ENCODE assay signal across 23 cellular contexts in genomic region chr10:50544857-50545429, GRCh38.
DNase-seq lines count a peak whose midpoint lies in the region; ATAC-seq and TF ChIP-seq lines count a peak whose summit lies in the region.
"Had no signal": no experiment of that assay in that cellular context is flagged by ENCODE, and none has a peak within 500 bp of the region (broad histone marks: within the 10 kb centered on the region; RNA-seq: fewer than 3 reads in every experiment).

No MANE protein-coding gene starts in this region.

- TF ChIP-seq CTCF in GM23338 (conservative IDR thresholded peaks at IDR 0.05; ENCODE audit: low read depth in 2 of 2) (no peak), parathyroid adenoma (IDR thresholded peaks at IDR 0.05) (no peak), heart right ventricle (IDR thresholded peaks at IDR 0.05) (no peak)

- H3K79me2 ChIP-seq in GM23338 (replicated peaks; ENCODE audit: insufficient read depth) = peaks cover 92% of the 10 kb centered on the region
- H3K79me2 ChIP-seq in parathyroid adenoma = peaks cover 86% of the 10 kb centered on the region

- H3K4me1 ChIP-seq in GM23338 (ENCODE audit: insufficient read depth) = peaks cover 11% of the 10 kb centered on the region
- H3K4me1 ChIP-seq in parathyroid adenoma = peaks cover 38% of the 10 kb centered on the region
- peaks cover 2 to 56% (median 37%) of the 10 kb centered on the region in 9 donors for H3K4me1 ChIP-seq in heart right ventricle
- H3K4me1 ChIP-seq: A549 had no signal

- CTCF ChIA-PET in activated CD4-positive, alpha-beta memory T cell treated with anti-CD3 and anti-CD28 coated beads for 36 hours (lab: Charles Lee) = interaction anchor here (1.5 kb wide), 1 partner anchor 16 kb away, joined by 4 read pairs; no protein-coding TSS in a partner anchor
- CTCF ChIA-PET in activated CD4-positive, alpha-beta memory T cell treated with anti-CD3 and anti-CD28 coated beads, Interleukin-2, amount 10 ng/mL, durations not matched to agents 7 days and 5 days (lab: Charles Lee) = interaction anchor here (1.0 kb wide), 1 partner anchor 8 kb away, joined by 3 read pairs; no protein-coding TSS in a partner anchor

- H3K4me1 Mint-ChIP-seq in activated CD4-positive, alpha-beta memory T cell treated with anti-CD3 and anti-CD28 coated beads for 36 hours (ENCODE audit: low read depth) = peaks cover 68% of the 10 kb centered on the region
- peaks cover 47% of the 10 kb centered on the region for H3K4me1 Mint-ChIP-seq in activated CD4-positive, alpha-beta memory T cell treated with anti-CD3 and anti-CD28 coated beads, Interleukin-2, amount 10 ng/mL, durations not matched to agents 7 days and 5 days
- peaks cover 37% of the 10 kb centered on the region for H3K4me1 Mint-ChIP-seq in GM23338
- H3K4me1 Mint-ChIP-seq in activated naive CD8-positive, alpha-beta T cell treated with anti-CD3 and anti-CD28 coated beads, Interleukin-2, amount 50 U/mL, for 24 hours = peaks cover 70% of the 10 kb centered on the region

- DNase-seq in activated CD4-positive, alpha-beta memory T cell treated with anti-CD3 and anti-CD28 coated beads for 36 hours = peak; percentile 25
- no peak for DNase-seq in activated CD4-positive, alpha-beta memory T cell treated with anti-CD3 and anti-CD28 coated beads, Interleukin-2, amount 10 ng/mL, durations not matched to agents 7 days and 5 days
- no peak for DNase-seq in GM23338 (ENCODE audit: low spot score)
- no peak for DNase-seq in activated naive CD8-positive, alpha-beta T cell treated with anti-CD3 and anti-CD28 coated beads, Interleukin-2, amount 50 U/mL, for 24 hours
- no peak for DNase-seq in heart right ventricle
- DNase-seq: activated CD4-positive, alpha-beta T cell treated with anti-CD3 and anti-CD28 coated beads for 4 hours; DMS153; foreskin fibroblast; GF-D8; hypothalamus; mammary epithelial cell; NCI-H187 treated with DMSO at 0.1 percent for 48 hours; NCI-H446; NK-92 treated with Interleukin-12 subunit alpha and Interleukin-12 subunit beta, amount 100 ng/mL, for 24 hours; sigmoid colon; SK-N-SH; stimulated activated naive CD4-positive, alpha-beta T cell treated with Interleukin-2 at 50 U/mL for 16 hours; upper lobe of left lung had no signal

- H3K27me3 ChIP-seq in GM23338 (ENCODE audit: insufficient read depth) = no peaks in the 10 kb centered on the region
- no peaks in the 10 kb centered on the region for H3K27me3 ChIP-seq in parathyroid adenoma (ENCODE audit: control insufficient read depth, insufficient read depth, low read length)
- no peaks in the 10 kb centered on the region for H3K27me3 ChIP-seq in heart right ventricle
- H3K27me3 ChIP-seq: sigmoid colon, upper lobe of left lung had no signal

- no peak overlapping the region for H3K9ac ChIP-seq in parathyroid adenoma
- H3K9ac ChIP-seq: KMS-11, SK-N-SH had no signal

- POLR2A ChIA-PET in activated CD4-positive, alpha-beta memory T cell treated with anti-CD3 and anti-CD28 coated beads for 36 hours (lab: Charles Lee) = interaction anchor here (1.2 kb wide), 1 partner anchor 32 kb away, joined by 3 read pairs; no protein-coding TSS in a partner anchor
- POLR2A ChIA-PET in activated CD4-positive, alpha-beta memory T cell treated with anti-CD3 and anti-CD28 coated beads, Interleukin-2, amount 10 ng/mL, durations not matched to agents 7 days and 5 days (lab: Charles Lee) = interaction anchor here (0.6 kb wide), 1 partner anchor 478 kb away, joined by 4 read pairs; no protein-coding TSS in a partner anchor

- no peak for TF ChIP-seq POLR2A in GM18505 (IDR thresholded peaks at IDR 0.05; ENCODE audit: borderline replicate concordance, extremely low read depth, insufficient read depth, insufficient read length)

- H3F3A ChIP-seq in GM23338 (replicated peaks; ENCODE audit: low read depth) = no peaks in the 10 kb centered on the region

- H3K4me3 Mint-ChIP-seq in activated CD4-positive, alpha-beta memory T cell treated with anti-CD3 and anti-CD28 coated beads for 36 hours = no peak overlapping the region
- no peak overlapping the region for H3K4me3 Mint-ChIP-seq in activated CD4-positive, alpha-beta memory T cell treated with anti-CD3 and anti-CD28 coated beads, Interleukin-2, amount 10 ng/mL, durations not matched to agents 7 days and 5 days
- H3K4me3 Mint-ChIP-seq in GM23338 = no peak overlapping the region
- no peak overlapping the region for H3K4me3 Mint-ChIP-seq in activated naive CD8-positive, alpha-beta T cell treated with anti-CD3 and anti-CD28 coated beads, Interleukin-2, amount 50 U/mL, for 24 hours

- H3K27ac ChIP-seq in GM23338 (ENCODE audit: low read depth) (peak overlapping the region; percentile 24; the same call in 1 of the 2 replicates), parathyroid adenoma (peak overlapping the region; percentile 11), heart right ventricle (no peak overlapping the region)
- H3K27ac ChIP-seq: A549, KMS-11, sigmoid colon, upper lobe of left lung had no signal

- H3K27me3 Mint-ChIP-seq in activated CD4-positive, alpha-beta memory T cell treated with anti-CD3 and anti-CD28 coated beads for 36 hours = no peaks in the 10 kb centered on the region
- no peaks in the 10 kb centered on the region for H3K27me3 Mint-ChIP-seq in activated CD4-positive, alpha-beta memory T cell treated with anti-CD3 and anti-CD28 coated beads, Interleukin-2, amount 10 ng/mL, durations not matched to agents 7 days and 5 days
- peaks cover 12% of the 10 kb centered on the region for H3K27me3 Mint-ChIP-seq in GM23338 (ENCODE audit: insufficient read depth, low read depth, poor library complexity)
- no peaks in the 10 kb centered on the region for H3K27me3 Mint-ChIP-seq in activated naive CD8-positive, alpha-beta T cell treated with anti-CD3 and anti-CD28 coated beads, Interleukin-2, amount 50 U/mL, for 24 hours

- H3K27ac Mint-ChIP-seq in activated CD4-positive, alpha-beta memory T cell treated with anti-CD3 and anti-CD28 coated beads for 36 hours = peak overlapping the region; percentile 54
- no peak overlapping the region for H3K27ac Mint-ChIP-seq in activated CD4-positive, alpha-beta memory T cell treated with anti-CD3 and anti-CD28 coated beads, Interleukin-2, amount 10 ng/mL, durations not matched to agents 7 days and 5 days
- H3K27ac Mint-ChIP-seq in GM23338 = peak overlapping the region; percentile 69
- H3K27ac Mint-ChIP-seq in activated naive CD8-positive, alpha-beta T cell treated with anti-CD3 and anti-CD28 coated beads, Interleukin-2, amount 50 U/mL, for 24 hours = peak overlapping the region; percentile 50

- H3K4me2 ChIP-seq in GM23338 (peak overlapping the region; percentile 53), parathyroid adenoma (ENCODE audit: low read length) (no peak overlapping the region)
- H3K4me2 ChIP-seq: A549, KMS-11, SK-N-SH had no signal

- H3K4me3 ChIP-seq in GM23338 (no peak overlapping the region), parathyroid adenoma (ENCODE audit: low read depth, low read length) (no peak overlapping the region), heart right ventricle (no peak overlapping the region)
- H3K4me3 ChIP-seq: A549, sigmoid colon, upper lobe of left lung had no signal

- WGBS in heart right ventricle, 2 donors = 92 to 96% methylated on average over 6 of the region's 6 CpGs

- ATAC-seq in GM23338 = no peak
- no peak for ATAC-seq in activated naive CD8-positive, alpha-beta T cell treated with anti-CD3 and anti-CD28 coated beads, Interleukin-2, amount 50 U/mL, for 24 hours
- ATAC-seq in heart right ventricle = no peak
- ATAC-seq in GM18505 (IDR thresholded peaks at IDR 0.05; ENCODE audit: unreplicated experiment) = no peak
- no peak for ATAC-seq in HG03442 (IDR thresholded peaks at IDR 0.05; ENCODE audit: unreplicated experiment)
- ATAC-seq: A549 had no signal

- intact Hi-C loops in activated CD4-positive, alpha-beta memory T cell treated with anti-CD3 and anti-CD28 coated beads for 36 hours (cut with micrococcal nuclease) = no loop called here
- intact Hi-C loops in heart right ventricle (cut with DNase I) = no loop called here

- H3K9me2 ChIP-seq in GM23338 (ENCODE audit: insufficient read depth) = 0 out of 2 replicates have a peak, but pooled peaks cover 2% of the 10 kb centered on the region
- H3K9me2 ChIP-seq: SK-N-SH had no signal

- peaks cover 21% of the 10 kb centered on the region for H3K36me3 Mint-ChIP-seq in activated CD4-positive, alpha-beta memory T cell treated with anti-CD3 and anti-CD28 coated beads for 36 hours
- peaks cover 21% of the 10 kb centered on the region for H3K36me3 Mint-ChIP-seq in activated CD4-positive, alpha-beta memory T cell treated with anti-CD3 and anti-CD28 coated beads, Interleukin-2, amount 10 ng/mL, durations not matched to agents 7 days and 5 days (ENCODE audit: low read depth)
- peaks cover 28% of the 10 kb centered on the region for H3K36me3 Mint-ChIP-seq in GM23338 (ENCODE audit: low read depth)
- H3K36me3 Mint-ChIP-seq in activated naive CD8-positive, alpha-beta T cell treated with anti-CD3 and anti-CD28 coated beads, Interleukin-2, amount 50 U/mL, for 24 hours (ENCODE audit: low read depth) = peaks cover 6% of the 10 kb centered on the region

- no peaks in the 10 kb centered on the region for H3K36me3 ChIP-seq in GM23338 (ENCODE audit: insufficient read depth)
- H3K36me3 ChIP-seq in parathyroid adenoma (ENCODE audit: control insufficient read depth, insufficient read depth, low read length) = no peaks in the 10 kb centered on the region
- H3K36me3 ChIP-seq in heart right ventricle = no peaks in the 10 kb centered on the region
- H3K36me3 ChIP-seq: sigmoid colon, upper lobe of left lung had no signal

- no peaks in the 10 kb centered on the region for H4K20me1 ChIP-seq in GM23338 (replicated peaks; ENCODE audit: insufficient read depth)

- H3K9me3 Mint-ChIP-seq in activated CD4-positive, alpha-beta memory T cell treated with anti-CD3 and anti-CD28 coated beads for 36 hours = peaks cover 14% of the 10 kb centered on the region
- H3K9me3 Mint-ChIP-seq in activated CD4-positive, alpha-beta memory T cell treated with anti-CD3 and anti-CD28 coated beads, Interleukin-2, amount 10 ng/mL, durations not matched to agents 7 days and 5 days = peaks cover 12% of the 10 kb centered on the region
- H3K9me3 Mint-ChIP-seq in GM23338 = peaks cover 21% of the 10 kb centered on the region; the same call in 2 of the 3 replicates
- H3K9me3 Mint-ChIP-seq in activated naive CD8-positive, alpha-beta T cell treated with anti-CD3 and anti-CD28 coated beads, Interleukin-2, amount 50 U/mL, for 24 hours = no peaks in the 10 kb centered on the region

- H2AFZ ChIP-seq in GM23338 (no peak overlapping the region), parathyroid adenoma (no peak overlapping the region)

- H3K9me3 ChIP-seq in parathyroid adenoma (ENCODE audit: control insufficient read depth, low read length) (no peaks in the 10 kb centered on the region), heart right ventricle (peaks cover 0 to 8% (median 7%) of the 10 kb centered on the region in 11 donors)
- H3K9me3 ChIP-seq: sigmoid colon, SK-N-SH, upper lobe of left lung had no signal

TF ChIP-seq in GM23338, 12 proteins besides CTCF, POLR2A, EP300 and RAD21 (continues in another document):
- TF ChIP-seq POLR2AphosphoS5 (IDR thresholded peaks at IDR 0.05; ENCODE audit: low read depth) = no peak

Comparison
In these comparisons a context has a peak if more than half of its experiments do, and no peak if none do; other contexts are left out.
1. H3K27ac ChIP-seq: peak in GM23338 (single experiment) and parathyroid adenoma (single experiment); none in heart right ventricle (0 of 10).